In the genomic region with DNA sequence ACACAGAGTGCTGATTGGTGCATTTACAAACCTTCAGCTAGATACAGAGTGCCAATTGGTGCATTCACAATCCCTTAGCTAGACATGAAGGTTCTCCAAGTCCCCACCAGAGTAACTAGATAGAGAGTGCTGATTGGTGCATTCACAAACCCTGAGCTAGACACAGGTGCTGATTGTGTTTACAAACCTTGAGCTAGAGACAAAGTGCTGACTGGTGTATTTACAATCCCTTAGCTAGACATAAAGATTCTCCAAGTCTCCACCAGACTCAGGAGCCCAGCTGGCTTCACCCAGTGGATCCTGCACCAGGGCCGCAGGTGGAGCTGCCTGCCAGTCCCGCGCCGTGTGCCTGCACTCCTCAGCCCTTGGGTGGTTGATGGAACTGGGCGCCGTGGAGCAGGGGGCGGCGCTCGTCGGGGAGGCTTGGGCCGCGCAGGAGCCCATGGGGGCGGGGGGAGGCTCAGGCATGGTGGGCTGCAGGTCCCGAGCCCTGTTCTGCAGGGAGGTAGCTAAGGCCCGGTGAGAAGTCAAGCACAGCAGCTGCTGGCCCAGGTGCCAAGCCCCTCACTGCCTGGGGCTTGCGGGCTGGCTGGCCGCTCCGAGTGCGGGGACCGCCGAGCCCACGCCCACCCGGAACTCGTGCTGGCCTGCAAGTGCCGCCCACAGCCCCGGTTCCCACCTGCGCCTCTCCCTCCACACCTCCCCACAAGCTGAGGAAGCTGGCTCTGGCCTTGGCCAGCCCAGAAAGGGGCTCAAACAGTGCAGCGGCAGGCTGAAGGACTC, we compare ENCODE assay signal across 7 cellular contexts.
A peak's percentile ranks its signal among the peaks of the same experiment; 100 is the strongest.
DNase-seq lines count a peak whose midpoint lies in the region; ATAC-seq, FAIRE-seq and TF ChIP-seq lines count a peak whose summit lies in the region.
"Not testable (repeated sequence)": the region's sequence is repeated elsewhere in the genome, so short reads cannot be mapped to it uniquely, and the experiment has no call there.

No MANE protein-coding gene starts in this region.

- H2BK5ac ChIP-seq in IMR-90 (ENCODE audit: low read depth, low read length, poor library complexity, severe bottlenecking); mesendoderm (ENCODE audit: low read length): not testable (repeated sequence)

- POLR2A ChIA-PET in A549 (lab: Yijun Ruan, JAX); IMR-90 (lab: Charles Lee; ENCODE audit: unreplicated experiment); HepG2 (lab: Yijun Ruan, JAX): not testable (repeated sequence)
- POLR2A ChIA-PET in K562 (lab: Yijun Ruan, JAX) = interaction anchor here (1.0 to 1.1 kb wide), 2 partner anchors 13 to 17 kb away, joined by 3 to 6 read pairs; no protein-coding TSS in a partner anchor

- not testable (repeated sequence) for H3K27me3 ChIP-seq in IMR-90 (ENCODE audit: control insufficient read depth, insufficient read depth, low read length); endodermal cell (ENCODE audit: control insufficient read depth, insufficient read depth, low read length, poor library complexity, severe bottlenecking); HepG2 (ENCODE audit: control insufficient read depth in 1 of 2, insufficient read depth in 2 of 2, low read length in 2 of 2); mesendoderm (ENCODE audit: insufficient read depth, low read length, poor library complexity)
- peaks cover 0 to 12% of the 10 kb centered on the region in 2 experiments; a peak in 3 of 5 replicates for H3K27me3 ChIP-seq in K562 (ENCODE audit: control insufficient read depth in 2 of 2, insufficient read depth in 2 of 2, low read length in 2 of 2)

- not testable (repeated sequence) for H3K27me3 Mint-ChIP-seq in endodermal cell (ENCODE audit: insufficient read depth)

- not testable (repeated sequence) for TF ChIP-seq RAD21 in A549 (conservative IDR thresholded peaks at IDR 0.05 in 1 of 2, IDR thresholded peaks at IDR 0.05 in 1 of 2); IMR-90 (IDR thresholded peaks at IDR 0.05; ENCODE audit: low read length); K562 (CRISPR knock-in tag; conservative IDR thresholded peaks at IDR 0.05 in 1 of 2, IDR thresholded peaks at IDR 0.05 in 1 of 2); HepG2 (CRISPR knock-in tag; IDR thresholded peaks at IDR 0.05)

- H3K23ac ChIP-seq in IMR-90 (ENCODE audit: low read depth, low read length); mesendoderm (ENCODE audit: low read length): not testable (repeated sequence)

- H3K79me2 ChIP-seq in K562 (ENCODE audit: control insufficient read depth, insufficient read depth, low read length); HepG2 (ENCODE audit: insufficient read depth, low read length); mesendoderm (ENCODE audit: control insufficient read depth, insufficient read depth, low read length): not testable (repeated sequence)

- CTCF ChIA-PET in A549 (lab: Yijun Ruan, JAX); IMR-90 (lab: Yijun Ruan, JAX); K562 (lab: Yijun Ruan, JAX; ENCODE audit: low intra/inter-chr PET ratio); HepG2 (lab: Yijun Ruan, JAX; ENCODE audit: low intra/inter-chr PET ratio, low total read pairs): not testable (repeated sequence)

- dilution Hi-C loops in IMR-90 (cut with HindIII; ENCODE audit: low sequenced_read_pairs, unreplicated experiment) = not testable (repeated sequence)

- in situ Hi-C loops in IMR-90 (cut with MboI; ENCODE audit: low sequenced_read_pairs); K562 (cut with MboI); HepG2 (cut with HindIII; ENCODE audit: extremely low pct_ligation_motif_present, low pct_unique_long_range_greater_than_20kb): not testable (repeated sequence)

- H2BK120ac ChIP-seq in IMR-90 (ENCODE audit: low read depth, low read length); mesendoderm (ENCODE audit: low read depth, low read length): not testable (repeated sequence)

- H3K9me1 ChIP-seq in IMR-90 (ENCODE audit: insufficient read depth, low read length); K562 (ENCODE audit: control insufficient read depth, insufficient read depth, low read length): not testable (repeated sequence)

- not testable (repeated sequence) for H2BK20ac ChIP-seq in IMR-90 (ENCODE audit: low read depth, low read length)

- H3K9ac ChIP-seq in IMR-90 (ENCODE audit: low read depth, low read length); K562 (ENCODE audit: insufficient read depth in 1 of 2, low read depth in 2 of 2, low read length in 2 of 2); endodermal cell (ENCODE audit: extremely low read depth, low read length, poor library complexity, severe bottlenecking); HepG2 (ENCODE audit: insufficient read depth, low read depth, low read length); mesendoderm (ENCODE audit: low read length): not testable (repeated sequence)

- H2BK15ac ChIP-seq in IMR-90 (ENCODE audit: low read depth, low read length); mesendoderm (replicated peaks; ENCODE audit: low read depth): not testable (repeated sequence)

- WGBS in A549 (ENCODE audit: missing lambda C conversion rate) = 100% methylated on average over 3 of the region's 28 CpGs
- 100% methylated on average over 1 of the region's 28 CpGs; no CpG with 5 or more reads in 1 of the 2 experiments for WGBS in IMR-90 (ENCODE audit: extremely low coverage in 2 of 2, insufficient read length in 1 of 2), 2 experiments
- 12% methylated on average over 15 of the region's 28 CpGs for WGBS in K562 (ENCODE audit: insufficient coverage, low coverage, missing lambda C conversion rate)
- 94 to 100% methylated on average over 4 to 28 of the region's 28 CpGs for WGBS in endodermal cell (ENCODE audit: insufficient coverage in 1 of 2, insufficient read length in 1 of 2), 2 experiments
- WGBS in HepG2 (ENCODE audit: low lambda C conversion rate) = 78% methylated on average over 10 of the region's 28 CpGs
- whole genome bisulfite sequencing in mesendoderm (ENCODE audit: extremely low coverage, insufficient coverage, low lambda C conversion rate) = no CpG with 5 or more reads among the region's 28 CpGs

- not testable (repeated sequence) for H3K4ac ChIP-seq in IMR-90 (ENCODE audit: low read depth, low read length); mesendoderm (ENCODE audit: low read depth, low read length)

- not testable (repeated sequence) for H3K4me3 Mint-ChIP-seq in endodermal cell

- H3K36me3 ChIP-seq in IMR-90 (ENCODE audit: control insufficient read depth, insufficient read depth, low read length); K562 (ENCODE audit: control insufficient read depth, insufficient read depth, low read length); endodermal cell (ENCODE audit: control insufficient read depth, insufficient read depth, low read length); HepG2 (replicated peaks in 1 of 2; ENCODE audit: control insufficient read depth in 1 of 2, insufficient read depth in 2 of 2, low read length in 2 of 2); mesendoderm (ENCODE audit: control insufficient read depth, insufficient read depth, low read length): not testable (repeated sequence)

- not testable (repeated sequence) for H3K4me1 ChIP-seq in A549; IMR-90 (ENCODE audit: control insufficient read depth, insufficient read depth, low read length); K562 (replicated peaks in 1 of 2; ENCODE audit: control insufficient read depth in 2 of 2, insufficient read depth in 2 of 2, low read length in 2 of 2); endodermal cell (ENCODE audit: control insufficient read depth, insufficient read depth, low read length); HepG2 (ENCODE audit: insufficient read depth, low read length); mesendoderm (ENCODE audit: control insufficient read depth, low read depth, low read length)

- not testable (repeated sequence) for H4K8ac ChIP-seq in IMR-90 (ENCODE audit: low read depth in 2 of 2, low read length in 2 of 2); mesendoderm (ENCODE audit: low read depth, low read length)

- H3K36me3 Mint-ChIP-seq in endodermal cell (ENCODE audit: low read depth) = peaks cover 36% of the 10 kb centered on the region

- H2AK9ac ChIP-seq in IMR-90 (replicated peaks; ENCODE audit: low read depth, low read length, poor library complexity) = not testable (repeated sequence)

- FAIRE-seq in A549 (lab: Jason Lieb, UNC); K562 (lab: Jason Lieb, UNC); HepG2 (lab: Jason Lieb, UNC): not testable (repeated sequence)

- H3K4me2 ChIP-seq in A549; IMR-90 (ENCODE audit: low read depth, low read length); K562 (ENCODE audit: insufficient read depth, low read length); HepG2 (ENCODE audit: low read depth, low read length); mesendoderm (ENCODE audit: low read length): not testable (repeated sequence)

- not testable (repeated sequence) for TF ChIP-seq EP300 in A549 (IDR thresholded peaks at IDR 0.05); K562 (IDR thresholded peaks at IDR 0.05; ENCODE audit: low read length); HepG2 (IDR thresholded peaks at IDR 0.05; ENCODE audit: low read depth in 2 of 2, low read length in 2 of 2); HepG2 (CRISPR knock-in tag; IDR thresholded peaks at IDR 0.05; ENCODE audit: borderline replicate concordance)

- H3K9me3 ChIP-seq in A549; IMR-90 (ENCODE audit: control insufficient read depth, insufficient read depth, low read length); K562 (replicated peaks; ENCODE audit: control insufficient read depth, insufficient read depth, low read depth, low read length); endodermal cell (ENCODE audit: control insufficient read depth, low read length); HepG2 (ENCODE audit: low read length): not testable (repeated sequence)

- not testable (repeated sequence) for H3K27ac Mint-ChIP-seq in endodermal cell

- H3K14ac ChIP-seq in IMR-90 (replicated peaks; ENCODE audit: low read depth, low read length) = not testable (repeated sequence)

- TF ChIP-seq CTCF in A549 (IDR thresholded peaks at IDR 0.05); IMR-90 (conservative IDR thresholded peaks at IDR 0.05; ENCODE audit: low read depth, low read length); K562 (IDR thresholded peaks at IDR 0.05 in 2 of 3, conservative IDR thresholded peaks at IDR 0.05 in 1 of 3; ENCODE audit: insufficient read depth in 2 of 3, low read depth in 1 of 3, low read length in 3 of 3); endodermal cell (conservative IDR thresholded peaks at IDR 0.05); HepG2 (CRISPR knock-in tag; IDR thresholded peaks at IDR 0.05): not testable (repeated sequence)

- not testable (repeated sequence) for ATAC-seq in A549; IMR-90 (ENCODE audit: low read depth); K562; HepG2

- not testable (repeated sequence) for BruUV-seq in IMR-90 (replicated peaks; lab: Mats Ljungman, UMichigan); K562 (replicated peaks; lab: Mats Ljungman, UMichigan); HepG2 (replicated peaks; lab: Mats Ljungman, UMichigan)

- DNase-seq in A549 (ENCODE audit: low read depth in 1 of 2, low spot score in 1 of 2); IMR-90; K562 (ENCODE audit: extremely low read depth in 1 of 4, low spot score in 3 of 4); HepG2 (ENCODE audit: low spot score); mesendoderm: not testable (repeated sequence)
- peak; percentile 26 for DNase-seq in RPMI8226
- peak; percentile 31 for DNase-seq in endodermal cell

- not testable (repeated sequence) for TF ChIP-seq POLR2A in A549 (IDR thresholded peaks at IDR 0.05; ENCODE audit: low read length); IMR-90 (IDR thresholded peaks at IDR 0.05; ENCODE audit: low read depth, low read length); K562 (conservative IDR thresholded peaks at IDR 0.05); HepG2 (IDR thresholded peaks at IDR 0.05; ENCODE audit: insufficient read depth in 1 of 2, low read depth in 2 of 2, low read length in 2 of 2)

- not testable (repeated sequence) for H2AFZ ChIP-seq in IMR-90 (replicated peaks; ENCODE audit: low read length, poor library complexity); K562 (ENCODE audit: low read depth, low read length); HepG2 (ENCODE audit: low read length)

- H4K91ac ChIP-seq in IMR-90 (ENCODE audit: insufficient read depth, low read depth, low read length) = not testable (repeated sequence)

- not testable (repeated sequence) for H3K18ac ChIP-seq in IMR-90 (ENCODE audit: low read depth, low read length); mesendoderm (ENCODE audit: low read length)

- intact Hi-C loops in IMR-90 (cut with micrococcal nuclease); K562 (cut with micrococcal nuclease); HepG2 (cut with micrococcal nuclease; ENCODE audit: unreplicated experiment): not testable (repeated sequence)

- H3K27ac ChIP-seq in A549; IMR-90 (ENCODE audit: insufficient read depth, low read length); K562 (ENCODE audit: extremely low read depth, low read depth, low read length); endodermal cell (ENCODE audit: low read depth, low read length); HepG2 (ENCODE audit: extremely low read length, insufficient read depth, low read length); mesendoderm (ENCODE audit: low read depth, low read length): not testable (repeated sequence)

- peaks cover 36% of the 10 kb centered on the region for H3K9me3 Mint-ChIP-seq in endodermal cell

- H3K4me1 Mint-ChIP-seq in endodermal cell = not testable (repeated sequence)

- not testable (repeated sequence) for H3K56ac ChIP-seq in IMR-90 (ENCODE audit: extremely low read depth, insufficient read depth, low read length)
- peak overlapping the region; percentile 34 for H3K56ac ChIP-seq in mesendoderm (ENCODE audit: low read length)

- not testable (repeated sequence) for H2AK5ac ChIP-seq in IMR-90 (ENCODE audit: low read depth, low read length); mesendoderm (ENCODE audit: low read length)

- H3K79me1 ChIP-seq in IMR-90 (ENCODE audit: low read depth in 1 of 2, low read length in 2 of 2); mesendoderm (ENCODE audit: low read length): not testable (repeated sequence)

- not testable (repeated sequence) for H4K20me1 ChIP-seq in IMR-90 (ENCODE audit: insufficient read depth, low read length); K562 (replicated peaks; ENCODE audit: control insufficient read depth, insufficient read depth, low read length); HepG2 (ENCODE audit: insufficient read depth, low read length)

- not testable (repeated sequence) for H4K5ac ChIP-seq in IMR-90 (ENCODE audit: low read depth, low read length); mesendoderm (ENCODE audit: low read length)

- not testable (repeated sequence) for H3K4me3 ChIP-seq in A549; IMR-90 (ENCODE audit: insufficient read depth, low read depth, low read length); K562; endodermal cell (ENCODE audit: low read length); HepG2 (replicated peaks in 1 of 3; ENCODE audit: insufficient read depth in 1 of 3, low read depth in 2 of 3, low read length in 3 of 3); mesendoderm (ENCODE audit: low read length)
